17 cellular contexts compared by ENCODE assay signal in genomic region chr10:31605426-31605825, GRCh38.
A peak's percentile ranks its signal among the peaks of the same experiment; 100 is the strongest.
DNase-seq lines count a peak whose midpoint lies in the region; ATAC-seq and TF ChIP-seq lines count a peak whose summit lies in the region.
"Had no signal": no experiment of that assay in that cellular context is flagged by ENCODE, and none has a peak within 500 bp of the region (broad histone marks: within the 10 kb centered on the region; RNA-seq: fewer than 3 reads in every experiment).

No MANE protein-coding gene starts in this region.

- no peak for ATAC-seq in Right ventricle myocardium inferior
- ATAC-seq in HG02840 (IDR thresholded peaks at IDR 0.05; ENCODE audit: low FRiP score, unreplicated experiment), result no peak
- ATAC-seq: A549, GM23338 had no signal

- no peak overlapping the region for H3K4me3 ChIP-seq in left ventricle myocardium inferior
- no peak overlapping the region for H3K4me3 ChIP-seq in osteoblast (ENCODE audit: insufficient read depth, low read length)
- no peak overlapping the region for H3K4me3 ChIP-seq in stomach smooth muscle (ENCODE audit: low read length in 2 of 2)
- H3K4me3 ChIP-seq: A549, GM23338 had no signal

- H3K9me3 ChIP-seq in left ventricle myocardium inferior (replicated peaks) (no peaks in the 10 kb centered on the region), osteoblast (ENCODE audit: low read depth, low read length) (no peaks in the 10 kb centered on the region), stomach smooth muscle (ENCODE audit: control insufficient read depth in 2 of 2, low read length in 2 of 2) (no peaks in the 10 kb centered on the region)
- H3K9me3 ChIP-seq: A549, Caco-2 had no signal

- intact Hi-C loops in left ventricle myocardium inferior (cut with micrococcal nuclease), result no loop called here
- intact Hi-C loops in Right ventricle myocardium inferior (cut with DNase I), result loop anchor here (10.0 kb wide), 1 partner anchor 851 kb away; no protein-coding TSS in a partner anchor

- no peak overlapping the region for H3K4me2 ChIP-seq in osteoblast (ENCODE audit: insufficient read depth, low read length)
- H3K4me2 ChIP-seq: A549, GM23338 had no signal

- TF ChIP-seq CTCF in left ventricle myocardium inferior (IDR thresholded peaks at IDR 0.05; ENCODE audit: borderline replicate concordance) (no peak), osteoblast (IDR thresholded peaks at IDR 0.05; ENCODE audit: extremely low read depth, low read depth, low read length) (no peak)

- DNase-seq in left ventricle myocardium inferior, result no peak
- DNase-seq in Right ventricle myocardium inferior (ENCODE audit: missing footprints), result no peak
- peak; percentile 74 for DNase-seq in osteoblast (ENCODE audit: insufficient read length, low spot score, missing footprints)
- no peak for DNase-seq in KG1 (lab: John Stamatoyannopoulos, UW)
- DNase-seq in G401 (ENCODE audit: low spot score), result no peak
- no peak for DNase-seq in activated CD8-positive, alpha-beta memory T cell treated with anti-CD3 and anti-CD28 coated beads, Interleukin-2, amount 50 U/mL, for 4 hours
- DNase-seq: AML-193; Caco-2; CD4-positive, alpha-beta T cell; GDM1; H7 had no signal

- H3K79me2 ChIP-seq in osteoblast (ENCODE audit: insufficient read depth, low read length), result no peaks in the 10 kb centered on the region

- H4K20me1 ChIP-seq in osteoblast (ENCODE audit: insufficient read depth, low read length), result no peaks in the 10 kb centered on the region

- H3K27ac ChIP-seq in left ventricle myocardium inferior (replicated peaks), result peak overlapping the region; percentile 90
- H3K27ac ChIP-seq in osteoblast (ENCODE audit: low read depth, low read length), result no peak overlapping the region
- H3K27ac ChIP-seq in stomach smooth muscle (ENCODE audit: low read length), result peak overlapping the region; percentile 25
- H3K27ac ChIP-seq: 22Rv1, A549, C4-2B had no signal

- H3K36me3 ChIP-seq in left ventricle myocardium inferior, result no peaks in the 10 kb centered on the region
- H3K36me3 ChIP-seq in osteoblast (ENCODE audit: insufficient read depth, low read length), result no peaks in the 10 kb centered on the region
- H3K36me3 ChIP-seq in stomach smooth muscle (ENCODE audit: control insufficient read depth in 2 of 2, insufficient read depth in 2 of 2, low read length in 2 of 2), result no peaks in the 10 kb centered on the region

- H2AFZ ChIP-seq in osteoblast (ENCODE audit: low read length), result no peak overlapping the region
- H2AFZ ChIP-seq: GM23338 had no signal

- in situ Hi-C loops in G401 (cut with HindIII; ENCODE audit: low sequenced_read_pairs), result no loop called here

- H3K27me3 ChIP-seq in left ventricle myocardium inferior (ENCODE audit: low read depth) (no peaks in the 10 kb centered on the region), osteoblast (ENCODE audit: insufficient read depth, low read length) (no peaks in the 10 kb centered on the region), stomach smooth muscle (ENCODE audit: control insufficient read depth in 1 of 2, insufficient read depth in 2 of 2, low read length in 2 of 2) (no peaks in the 10 kb centered on the region)

- no peak overlapping the region for H3K9ac ChIP-seq in stomach smooth muscle (ENCODE audit: low read length in 2 of 2)

- H3K4me1 ChIP-seq in left ventricle myocardium inferior, result peaks cover 39% of the 10 kb centered on the region
- H3K4me1 ChIP-seq in osteoblast (ENCODE audit: insufficient read depth, low read length), result peaks cover 12% of the 10 kb centered on the region
- peaks cover 31% of the 10 kb centered on the region for H3K4me1 ChIP-seq in stomach smooth muscle (ENCODE audit: control insufficient read depth, insufficient read depth, low read length)
- H3K4me1 ChIP-seq: Caco-2 had no signal
